ENCODE assay signal across 8 cellular contexts in the genomic region with DNA sequence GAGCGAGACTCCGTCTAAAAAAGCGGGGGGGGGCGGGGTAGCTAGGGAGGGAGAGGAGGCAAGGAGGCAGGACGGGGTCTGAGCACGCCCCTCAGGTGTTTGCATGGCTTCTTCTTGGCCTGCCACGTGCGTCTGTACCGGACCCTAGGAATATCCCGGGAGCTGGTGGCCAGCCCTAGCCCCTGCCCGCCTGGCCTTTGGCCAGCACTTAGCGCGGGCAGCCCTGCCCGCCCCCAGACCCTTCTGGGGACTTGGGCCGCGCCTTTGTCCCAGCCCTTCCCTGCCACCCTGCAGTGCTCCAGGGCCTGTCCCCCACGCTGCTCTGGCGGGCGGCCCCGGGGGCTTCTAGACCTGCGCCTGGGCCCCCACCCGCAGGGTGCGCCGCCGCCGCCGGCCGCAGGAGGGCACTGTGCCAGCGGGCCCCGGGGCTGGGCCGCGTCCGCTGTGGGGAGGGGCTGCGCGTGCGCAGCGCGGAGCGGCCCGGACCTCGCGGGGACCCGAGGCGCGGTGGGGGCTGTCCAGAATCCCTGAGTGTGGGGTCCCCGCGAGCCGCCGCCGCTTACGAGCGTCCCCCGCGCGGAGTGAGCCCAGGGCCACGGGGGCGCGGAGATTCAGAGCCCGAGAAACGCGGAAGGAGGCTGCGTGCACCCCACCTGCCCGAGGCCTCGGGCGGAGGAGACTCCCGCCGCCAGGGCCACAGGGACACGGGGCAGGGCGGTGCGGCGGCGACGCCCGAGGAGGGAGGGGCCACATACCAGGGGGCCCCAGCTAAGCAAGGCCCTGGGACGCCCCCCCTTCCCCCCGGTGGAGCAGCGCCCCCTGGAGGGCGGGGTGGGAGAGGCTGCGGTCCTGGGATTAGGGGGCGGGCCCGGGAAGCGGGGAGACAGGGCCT. TPM values are rescaled to one million over a fixed set of nuclear protein-coding genes. Genes with fewer than 3 reads are reported as not detected.
DNase-seq lines count a peak whose midpoint lies in the region; ATAC-seq and TF ChIP-seq lines count a peak whose summit lies in the region.

No MANE protein-coding gene starts in this region.

- peaks cover 8% of the 10 kb centered on the region; the same call in 1 of the 2 replicates for H3K4me1 ChIP-seq in HAP-1

- no peaks in the 10 kb centered on the region for H3K9me3 ChIP-seq in HAP-1

- peak overlapping the region; percentile 56 for H3K4me3 ChIP-seq in HAP-1
- H3K4me3 ChIP-seq in WI38 (ENCODE audit: low read depth, low read length) = peak overlapping the region; percentile 65

- TF ChIP-seq CTCF in WI38 (IDR thresholded peaks at IDR 0.05; ENCODE audit: low read depth, low read length) = peak; percentile 76

- intact Hi-C loops in left colon (cut with DNase I, micrococcal nuclease) = no loop called here

- peak; percentile 92 for ATAC-seq in left colon

- peak; percentile 28 to 53 for DNase-seq in NCI-H187 (lab: John Stamatoyannopoulos, UW)
- DNase-seq in NCI-H187 treated with DMSO at 0.1 percent for 48 hours (lab: John Stamatoyannopoulos, UW) = no peak
- DNase-seq in HAP-1 (ENCODE audit: low spot score in 2 of 2) = peak; percentile 16 to 80
- peak; percentile 33 for DNase-seq in M059J (ENCODE audit: low read depth)
- peak; percentile 73 for DNase-seq in central memory CD4-positive, alpha-beta T cell
- peak; percentile 62 to 75 for DNase-seq in left colon
- DNase-seq in stimulated activated CD4-positive, alpha-beta T cell treated with anti-CD3 and anti-CD28 coated beads, Interleukin-4, amount 100 ng/mL, for 1 hour = peak; percentile 82

- H3K36me3 ChIP-seq in HAP-1 (replicated peaks) = peaks cover 12% of the 10 kb centered on the region

- in situ Hi-C loops in HAP-1 (cut with MboI; ENCODE audit: low sequenced_read_pairs) = no loop called here

- H3K27me3 ChIP-seq in HAP-1 (ENCODE audit: low read depth) = no peaks in the 10 kb centered on the region

RNA-seq across cellular contexts. Expression of a gene that starts 21.0 kb away (rescaled TPM):
- total RNA-seq in M059J (2014; rRNA removed; shearing (Covaris generic)) = 5.0 and 18.8 TPM in 2 replicates
- total RNA-seq in left colon = 10 to 100 TPM; 21.9 to 27.8 TPM

RNA-seq across cellular contexts. Expression of a gene that starts 37.9 kb away (rescaled TPM):
- total RNA-seq in M059J (2014; rRNA removed; shearing (Covaris generic)) = not detected in 2 replicates
- total RNA-seq in left colon = under 1 TPM in 1 of 2 donors, not detected in 1; 0.28 TPM

RNA-seq across cellular contexts. Expression of a gene that starts 46.3 kb away (rescaled TPM):
- total RNA-seq in M059J (2014; rRNA removed; shearing (Covaris generic)) = 25.9 and 39.5 TPM in 2 replicates
- total RNA-seq in left colon = 10 to 100 TPM; 57.4 to 70.1 TPM
